ENCODE assay signal across 17 cellular contexts in genomic region chr7:32936686-32937085, GRCh38. TPM values are rescaled to one million over a fixed set of nuclear protein-coding genes. Genes with fewer than 3 reads are reported as not detected.
DNase-seq lines count a peak whose midpoint lies in the region; ATAC-seq and TF ChIP-seq lines count a peak whose summit lies in the region.
"Had no signal": no experiment of that assay in that cellular context is flagged by ENCODE, and none has a peak within 500 bp of the region (broad histone marks: within the 10 kb centered on the region; RNA-seq: fewer than 3 reads in every experiment).

No MANE protein-coding gene starts in this region.

- H3K4me1 ChIP-seq in stomach smooth muscle (ENCODE audit: control insufficient read depth, insufficient read depth, low read length) (peaks cover 25% of the 10 kb centered on the region), spleen (peaks cover 15 to 62% (median 47%) of the 10 kb centered on the region in 6 donors)

- H3K4me1 Mint-ChIP-seq in activated T-helper 1 cell treated with anti-CD3 and anti-CD28 coated beads, Interleukin-12 subunit alpha, Interleukin-12 subunit beta, Interleukin-2, Interleukin-4 antibody, amounts not matched to agents 30 ng/mL and 10 ng/mL and 1 ng/mL, durations not matched to agents 14 hours and 24 hours and 36 hours (ENCODE audit: low read depth), result peaks cover 15% of the 10 kb centered on the region

- no peaks in the 10 kb centered on the region for H3K9me3 ChIP-seq in stomach smooth muscle (ENCODE audit: control insufficient read depth in 2 of 2, low read length in 2 of 2)
- H3K9me3 ChIP-seq in spleen, result no peaks in the 10 kb centered on the region
- H3K9me3 ChIP-seq: BLaER1 treated with 17β-estradiol and CSF1 and Interleukin-3, amounts not matched to agents 10 nM and 100 nM had no signal

- intact Hi-C loops in Right ventricle myocardium inferior (cut with DNase I), result no loop called here
- intact Hi-C loops in cardiac septum (cut with DNase I), result no loop called here
- intact Hi-C loops in left ventricle myocardium superior (cut with micrococcal nuclease), result no loop called here
- intact Hi-C loops in spleen (cut with DNase I; ENCODE audit: low total_unique reads), result no loop called here
- intact Hi-C loops in activated T-helper 1 cell treated with anti-CD3 and anti-CD28 coated beads, Interleukin-12 subunit alpha, Interleukin-12 subunit beta, Interleukin-2, Interleukin-4 antibody, amounts not matched to agents 30 ng/mL and 10 ng/mL and 1 ng/mL, durations not matched to agents 14 hours and 24 hours and 36 hours (cut with micrococcal nuclease), result no loop called here

- H3K27me3 ChIP-seq in stomach smooth muscle (ENCODE audit: control insufficient read depth in 1 of 2, insufficient read depth in 2 of 2, low read length in 2 of 2) (no peaks in the 10 kb centered on the region), spleen (replicated peaks in 1 of 7) (no peaks in the 10 kb centered on the region)

- no peak for DNase-seq in Right ventricle myocardium inferior (ENCODE audit: missing footprints)
- DNase-seq in cardiac septum (ENCODE audit: low spot score), result no peak
- no peak for DNase-seq in left ventricle myocardium superior
- DNase-seq in spleen, result no peak
- no peak for DNase-seq in activated T-helper 1 cell treated with anti-CD3 and anti-CD28 coated beads, Interleukin-12 subunit alpha, Interleukin-12 subunit beta, Interleukin-2, Interleukin-4 antibody, amounts not matched to agents 30 ng/mL and 10 ng/mL and 1 ng/mL, durations not matched to agents 14 hours and 24 hours and 36 hours (ENCODE audit: low spot score)
- no peak for DNase-seq in stimulated activated CD4-positive, alpha-beta T cell treated with anti-CD3 and anti-CD28 coated beads, Interleukin-4, amount 100 ng/mL, for 24 hours
- DNase-seq: EL, HCEC 1CT, NCI-H1436 treated with DMSO at 0.1 percent for 48 hours, NCI-H2081 treated with DMSO at 0.1 percent for 48 hours, NCI-H2227 treated with DMSO at 0.1 percent for 48 hours, NCI-H526 treated with DMSO at 0.1 percent for 48 hours had no signal

- H3K27ac Mint-ChIP-seq in activated T-helper 1 cell treated with anti-CD3 and anti-CD28 coated beads, Interleukin-12 subunit alpha, Interleukin-12 subunit beta, Interleukin-2, Interleukin-4 antibody, amounts not matched to agents 30 ng/mL and 10 ng/mL and 1 ng/mL, durations not matched to agents 14 hours and 24 hours and 36 hours, result no peak overlapping the region

- peaks cover 13% of the 10 kb centered on the region for H3K36me3 Mint-ChIP-seq in activated T-helper 1 cell treated with anti-CD3 and anti-CD28 coated beads, Interleukin-12 subunit alpha, Interleukin-12 subunit beta, Interleukin-2, Interleukin-4 antibody, amounts not matched to agents 30 ng/mL and 10 ng/mL and 1 ng/mL, durations not matched to agents 14 hours and 24 hours and 36 hours (ENCODE audit: low read depth)

- TF ChIP-seq POLR2A in spleen (IDR thresholded peaks at IDR 0.05), result no peak

- no peak for TF ChIP-seq CTCF in spleen (IDR thresholded peaks at IDR 0.05 in 8 of 11, conservative IDR thresholded peaks at IDR 0.05 in 3 of 11)

- no peak overlapping the region for H3K4me3 Mint-ChIP-seq in activated T-helper 1 cell treated with anti-CD3 and anti-CD28 coated beads, Interleukin-12 subunit alpha, Interleukin-12 subunit beta, Interleukin-2, Interleukin-4 antibody, amounts not matched to agents 30 ng/mL and 10 ng/mL and 1 ng/mL, durations not matched to agents 14 hours and 24 hours and 36 hours

- ATAC-seq in Right ventricle myocardium inferior (peak; percentile 57), esophagus mucosa (peak; percentile 28), left ventricle myocardium superior (peak; percentile 59)
- ATAC-seq: K562 had no signal

- H3K9ac ChIP-seq in stomach smooth muscle (ENCODE audit: low read length in 2 of 2), result peak overlapping the region in 1 of 2 donors; percentile 36
- H3K9ac ChIP-seq: BLaER1 treated with 17β-estradiol and CSF1 and Interleukin-3, amounts not matched to agents 10 nM and 100 nM had no signal

- no peaks in the 10 kb centered on the region for H3K9me3 Mint-ChIP-seq in activated T-helper 1 cell treated with anti-CD3 and anti-CD28 coated beads, Interleukin-12 subunit alpha, Interleukin-12 subunit beta, Interleukin-2, Interleukin-4 antibody, amounts not matched to agents 30 ng/mL and 10 ng/mL and 1 ng/mL, durations not matched to agents 14 hours and 24 hours and 36 hours

- H3K36me3 ChIP-seq in stomach smooth muscle (ENCODE audit: control insufficient read depth in 2 of 2, insufficient read depth in 2 of 2, low read length in 2 of 2) (peaks cover 0 to 4% of the 10 kb centered on the region in 2 donors), spleen (peaks cover 0 to 22% (median 3%) of the 10 kb centered on the region in 6 donors)

- WGBS in spleen, 5 donors, result 83 to 92% (median 91%) methylated on average over 3 of the region's 3 CpGs

- H3K27me3 Mint-ChIP-seq in activated T-helper 1 cell treated with anti-CD3 and anti-CD28 coated beads, Interleukin-12 subunit alpha, Interleukin-12 subunit beta, Interleukin-2, Interleukin-4 antibody, amounts not matched to agents 30 ng/mL and 10 ng/mL and 1 ng/mL, durations not matched to agents 14 hours and 24 hours and 36 hours (ENCODE audit: insufficient read depth), result no peaks in the 10 kb centered on the region

- peak overlapping the region; percentile 46 for H3K27ac ChIP-seq in stomach smooth muscle (ENCODE audit: low read length)
- peak overlapping the region in 4 of 8 donors; percentile 19 to 49 (median 27) for H3K27ac ChIP-seq in spleen
- H3K27ac ChIP-seq: 22Rv1; BLaER1 treated with 17β-estradiol and CSF1 and Interleukin-3, amounts not matched to agents 10 nM and 100 nM had no signal

- H3K4me3 ChIP-seq in stomach smooth muscle (ENCODE audit: low read length in 2 of 2) (no peak overlapping the region), spleen (no peak overlapping the region)
- H3K4me3 ChIP-seq: BLaER1 treated with 17β-estradiol and CSF1 and Interleukin-3, amounts not matched to agents 10 nM and 100 nM; K562 had no signal

RNA-seq across cellular contexts. Expression of gene FKBP9, which starts 20.6 kb away (rescaled TPM):
- total RNA-seq in Right ventricle myocardium inferior (124 TPM), cardiac septum (137 TPM), esophagus mucosa (62.9 TPM), left ventricle myocardium superior (143 TPM), spleen (10 to 100 TPM; 46.5 to 83.1 (median 59.6) TPM)
- 10 to 100 TPM in 1 of 3 donors, 1 to 10 TPM in 2; 3.7 to 12.5 (median 5.0) TPM for polyA plus RNA-seq in spleen
- total RNA-seq in activated T-helper 1 cell treated with anti-CD3 and anti-CD28 coated beads, Interleukin-12 subunit alpha, Interleukin-12 subunit beta, Interleukin-2, Interleukin-4 antibody, amounts not matched to agents 30 ng/mL and 10 ng/mL and 1 ng/mL, durations not matched to agents 14 hours and 24 hours and 36 hours, result 0.52 and 2.4 TPM in 2 replicates

RNA-seq across cellular contexts. Expression of gene KBTBD2, which starts 45.1 kb away (rescaled TPM):
- total RNA-seq in Right ventricle myocardium inferior, result 27.0 TPM
- 30.8 TPM for total RNA-seq in cardiac septum
- total RNA-seq in esophagus mucosa, result 15.3 TPM
- 25.5 TPM for total RNA-seq in left ventricle myocardium superior
- total RNA-seq in spleen, result 10 to 100 TPM; 57.4 to 80.8 (median 61.4) TPM
- polyA plus RNA-seq in spleen, result 10 to 100 TPM; 15.6 to 19.1 (median 16.6) TPM
- total RNA-seq in activated T-helper 1 cell treated with anti-CD3 and anti-CD28 coated beads, Interleukin-12 subunit alpha, Interleukin-12 subunit beta, Interleukin-2, Interleukin-4 antibody, amounts not matched to agents 30 ng/mL and 10 ng/mL and 1 ng/mL, durations not matched to agents 14 hours and 24 hours and 36 hours, result 29.0 and 34.0 TPM in 2 replicates

Comparison
In these comparisons a context has a peak if more than half of its experiments do, and no peak if none do; other contexts are left out.
1. RNA of gene FKBP9, which starts 20.6 kb away (total RNA-seq): 143 TPM in left ventricle myocardium superior (single experiment), 137 TPM in cardiac septum (single experiment), 124 TPM in Right ventricle myocardium inferior (single experiment), 62.9 TPM in esophagus mucosa (single experiment) and 46.5 to 83.1 TPM in spleen; 0.52 to 2.4 TPM in activated T-helper 1 cell treated with anti-CD3 and anti-CD28 coated beads, Interleukin-12 subunit alpha, Interleukin-12 subunit beta, Interleukin-2, Interleukin-4 antibody, amounts not matched to agents 30 ng/mL and 10 ng/mL and 1 ng/mL, durations not matched to agents 14 hours and 24 hours and 36 hours; every median in the first group is over 10 times any median in the second.
2. Peak in every context shown above with its lines, with median percentiles within 50 percentile points of each other: ATAC-seq.